2 cellular contexts compared by ENCODE assay signal in genomic region chr19:9941236-9941635, GRCh38.
TF ChIP-seq lines count a peak whose summit lies in the region.

No MANE protein-coding gene starts in this region.

TF ChIP-seq in IMR-90, 13 proteins besides CTCF, POLR2A, EP300 and RAD21:
- TF ChIP-seq CHD1 (IDR thresholded peaks at IDR 0.05; ENCODE audit: low read depth, low read length): no peak
- TF ChIP-seq MXI1 (IDR thresholded peaks at IDR 0.05; ENCODE audit: borderline replicate concordance, low read depth, low read length): no peak
- TF ChIP-seq BHLHE40 (IDR thresholded peaks at IDR 0.05; ENCODE audit: low read depth, low read length): no peak
- no peak for TF ChIP-seq FOS (IDR thresholded peaks at IDR 0.05; ENCODE audit: low read depth, low read length)
- TF ChIP-seq SMC3 (IDR thresholded peaks at IDR 0.05; ENCODE audit: low read depth, low read length): no peak

TF ChIP-seq in H1, 55 proteins besides CTCF, POLR2A, EP300 and RAD21:
- TF ChIP-seq SP1 (IDR thresholded peaks at IDR 0.05; ENCODE audit: low read depth, low read length) (no peak), KDM5A (IDR thresholded peaks at IDR 0.05; ENCODE audit: low read length) (no peak), RXRA (IDR thresholded peaks at IDR 0.05; ENCODE audit: insufficient read depth, low read depth, low read length) (no peak), MAFK (IDR thresholded peaks at IDR 0.05; ENCODE audit: low read depth, low read length) (no peak), GTF2F1 (IDR thresholded peaks at IDR 0.05; ENCODE audit: borderline replicate concordance, low read depth, low read length) (no peak), KDM4A (IDR thresholded peaks at IDR 0.05; ENCODE audit: low read depth, low read length, severe bottlenecking) (no peak), NANOG (IDR thresholded peaks at IDR 0.05; ENCODE audit: insufficient read depth, low read depth, low read length, poor library complexity, severe bottlenecking) (no peak), KDM1A (IDR thresholded peaks at IDR 0.05; ENCODE audit: borderline replicate concordance, low read length) (no peak), ZNF274 (IDR thresholded peaks at IDR 0.05; ENCODE audit: borderline replicate concordance, extremely low read depth, low read length) (no peak), USF2 (IDR thresholded peaks at IDR 0.05; ENCODE audit: low read length) (no peak), BACH1 (IDR thresholded peaks at IDR 0.05; ENCODE audit: low read length) (no peak), CHD1 (IDR thresholded peaks at IDR 0.05; ENCODE audit: low read depth, low read length) (no peak), HDAC2 (IDR thresholded peaks at IDR 0.05; ENCODE audit: borderline replicate concordance in 1 of 2, low read depth in 2 of 2, low read length in 2 of 2) (no peak)
TF ChIP-seq in H1: peak in this region for 0.
